2 cellular contexts compared by ENCODE assay signal in the genomic region with DNA sequence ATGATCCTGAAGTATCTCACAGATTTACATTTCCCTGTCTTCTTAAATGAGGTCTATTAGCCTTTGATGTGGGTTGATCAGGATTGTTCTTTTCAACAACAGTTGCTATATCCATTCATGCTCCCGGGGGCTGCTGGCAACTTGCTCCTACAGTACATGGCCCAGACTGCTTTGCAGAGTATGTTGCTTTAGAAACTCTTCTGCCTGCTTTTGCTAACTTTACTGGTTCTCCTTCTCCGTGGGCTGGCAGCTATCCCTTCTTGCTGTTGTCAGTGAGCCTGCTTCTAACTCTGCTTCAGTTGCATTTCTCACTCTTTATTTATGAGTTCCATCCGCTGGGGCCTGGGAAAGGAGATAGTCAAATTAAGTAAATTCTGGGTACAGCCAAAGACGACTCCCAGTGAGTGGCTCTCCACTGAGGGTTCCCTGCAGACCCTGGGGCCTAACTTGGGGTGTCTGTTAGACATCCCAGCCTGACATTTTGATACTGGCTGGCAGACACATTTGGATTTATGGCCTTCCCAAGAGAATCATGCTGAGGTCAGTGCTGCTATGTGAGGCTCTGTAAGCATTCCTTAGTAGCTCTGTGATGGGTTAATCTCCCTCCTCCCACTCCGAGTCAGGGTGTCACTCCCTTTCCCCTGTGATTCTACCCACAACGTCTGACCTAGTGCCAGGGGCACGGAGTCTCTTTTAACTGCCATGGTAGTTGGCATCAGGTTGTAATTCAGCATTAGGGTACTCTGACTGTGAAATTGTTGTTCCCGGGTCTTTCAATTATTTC.
TF ChIP-seq lines count a peak whose summit lies in the region.

No MANE protein-coding gene starts in this region.

TF ChIP-seq in HCT116, 20 proteins besides CTCF, POLR2A, EP300 and RAD21 (continued from another document):
- no peak for TF ChIP-seq ZNF274 (IDR thresholded peaks at IDR 0.05; ENCODE audit: low read depth, low read length)
- TF ChIP-seq POLR2AphosphoS5 (IDR thresholded peaks at IDR 0.05; ENCODE audit: low read depth, low read length), result no peak
- TF ChIP-seq, protein P1, sequence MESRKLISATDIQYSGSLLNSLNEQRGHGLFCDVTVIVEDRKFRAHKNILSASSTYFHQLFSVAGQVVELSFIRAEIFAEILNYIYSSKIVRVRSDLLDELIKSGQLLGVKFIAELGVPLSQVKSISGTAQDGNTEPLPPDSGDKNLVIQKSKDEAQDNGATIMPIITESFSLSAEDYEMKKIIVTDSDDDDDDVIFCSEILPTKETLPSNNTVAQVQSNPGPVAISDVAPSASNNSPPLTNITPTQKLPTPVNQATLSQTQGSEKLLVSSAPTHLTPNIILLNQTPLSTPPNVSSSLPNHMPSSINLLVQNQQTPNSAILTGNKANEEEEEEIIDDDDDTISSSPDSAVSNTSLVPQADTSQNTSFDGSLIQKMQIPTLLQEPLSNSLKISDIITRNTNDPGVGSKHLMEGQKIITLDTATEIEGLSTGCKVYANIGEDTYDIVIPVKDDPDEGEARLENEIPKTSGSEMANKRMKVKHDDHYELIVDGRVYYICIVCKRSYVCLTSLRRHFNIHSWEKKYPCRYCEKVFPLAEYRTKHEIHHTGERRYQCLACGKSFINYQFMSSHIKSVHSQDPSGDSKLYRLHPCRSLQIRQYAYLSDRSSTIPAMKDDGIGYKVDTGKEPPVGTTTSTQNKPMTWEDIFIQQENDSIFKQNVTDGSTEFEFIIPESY (IDR thresholded peaks at IDR 0.05; ENCODE audit: extremely low read depth, insufficient replicate concordance, low read length), result no peak
- TF ChIP-seq, protein P2, sequence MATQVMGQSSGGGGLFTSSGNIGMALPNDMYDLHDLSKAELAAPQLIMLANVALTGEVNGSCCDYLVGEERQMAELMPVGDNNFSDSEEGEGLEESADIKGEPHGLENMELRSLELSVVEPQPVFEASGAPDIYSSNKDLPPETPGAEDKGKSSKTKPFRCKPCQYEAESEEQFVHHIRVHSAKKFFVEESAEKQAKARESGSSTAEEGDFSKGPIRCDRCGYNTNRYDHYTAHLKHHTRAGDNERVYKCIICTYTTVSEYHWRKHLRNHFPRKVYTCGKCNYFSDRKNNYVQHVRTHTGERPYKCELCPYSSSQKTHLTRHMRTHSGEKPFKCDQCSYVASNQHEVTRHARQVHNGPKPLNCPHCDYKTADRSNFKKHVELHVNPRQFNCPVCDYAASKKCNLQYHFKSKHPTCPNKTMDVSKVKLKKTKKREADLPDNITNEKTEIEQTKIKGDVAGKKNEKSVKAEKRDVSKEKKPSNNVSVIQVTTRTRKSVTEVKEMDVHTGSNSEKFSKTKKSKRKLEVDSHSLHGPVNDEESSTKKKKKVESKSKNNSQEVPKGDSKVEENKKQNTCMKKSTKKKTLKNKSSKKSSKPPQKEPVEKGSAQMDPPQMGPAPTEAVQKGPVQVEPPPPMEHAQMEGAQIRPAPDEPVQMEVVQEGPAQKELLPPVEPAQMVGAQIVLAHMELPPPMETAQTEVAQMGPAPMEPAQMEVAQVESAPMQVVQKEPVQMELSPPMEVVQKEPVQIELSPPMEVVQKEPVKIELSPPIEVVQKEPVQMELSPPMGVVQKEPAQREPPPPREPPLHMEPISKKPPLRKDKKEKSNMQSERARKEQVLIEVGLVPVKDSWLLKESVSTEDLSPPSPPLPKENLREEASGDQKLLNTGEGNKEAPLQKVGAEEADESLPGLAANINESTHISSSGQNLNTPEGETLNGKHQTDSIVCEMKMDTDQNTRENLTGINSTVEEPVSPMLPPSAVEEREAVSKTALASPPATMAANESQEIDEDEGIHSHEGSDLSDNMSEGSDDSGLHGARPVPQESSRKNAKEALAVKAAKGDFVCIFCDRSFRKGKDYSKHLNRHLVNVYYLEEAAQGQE (IDR thresholded peaks at IDR 0.05; ENCODE audit: low read depth), result no peak
- peak; percentile 74 for TF ChIP-seq TCF7L2 (IDR thresholded peaks at IDR 0.05; ENCODE audit: borderline replicate concordance, extremely low read depth, insufficient read depth, insufficient read length)

TF ChIP-seq in K562, 482 proteins besides CTCF, POLR2A, EP300 and RAD21 (continued from another document):
- TF ChIP-seq, protein P3, sequence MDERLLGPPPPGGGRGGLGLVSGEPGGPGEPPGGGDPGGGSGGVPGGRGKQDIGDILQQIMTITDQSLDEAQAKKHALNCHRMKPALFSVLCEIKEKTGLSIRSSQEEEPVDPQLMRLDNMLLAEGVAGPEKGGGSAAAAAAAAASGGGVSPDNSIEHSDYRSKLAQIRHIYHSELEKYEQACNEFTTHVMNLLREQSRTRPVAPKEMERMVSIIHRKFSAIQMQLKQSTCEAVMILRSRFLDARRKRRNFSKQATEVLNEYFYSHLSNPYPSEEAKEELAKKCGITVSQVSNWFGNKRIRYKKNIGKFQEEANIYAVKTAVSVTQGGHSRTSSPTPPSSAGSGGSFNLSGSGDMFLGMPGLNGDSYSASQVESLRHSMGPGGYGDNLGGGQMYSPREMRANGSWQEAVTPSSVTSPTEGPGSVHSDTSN (CRISPR knock-in tag; IDR thresholded peaks at IDR 0.05; ENCODE audit: low read depth), result no peak
- TF ChIP-seq, protein P3 (tag; conservative IDR thresholded peaks at IDR 0.05; ENCODE audit: low read depth), result peak; percentile 57
- no peak for TF ChIP-seq ZNF57 (CRISPR knock-in tag; IDR thresholded peaks at IDR 0.05)
- no peak for TF ChIP-seq ARNT (IDR thresholded peaks at IDR 0.05)
- no peak for TF ChIP-seq KDM5B (IDR thresholded peaks at IDR 0.05; ENCODE audit: insufficient replicate concordance, low read depth, low read length)
- no peak for TF ChIP-seq TCFL5 (CRISPR knock-in tag; conservative IDR thresholded peaks at IDR 0.05)
- TF ChIP-seq ZNF583 (CRISPR knock-in tag; IDR thresholded peaks at IDR 0.05), result no peak
- TF ChIP-seq MEIS2 (IDR thresholded peaks at IDR 0.05; ENCODE audit: partially characterized antibody), result peak; percentile 73
- no peak for TF ChIP-seq CAMTA2 (CRISPR knock-in tag; conservative IDR thresholded peaks at IDR 0.05)
- TF ChIP-seq, protein P4, sequence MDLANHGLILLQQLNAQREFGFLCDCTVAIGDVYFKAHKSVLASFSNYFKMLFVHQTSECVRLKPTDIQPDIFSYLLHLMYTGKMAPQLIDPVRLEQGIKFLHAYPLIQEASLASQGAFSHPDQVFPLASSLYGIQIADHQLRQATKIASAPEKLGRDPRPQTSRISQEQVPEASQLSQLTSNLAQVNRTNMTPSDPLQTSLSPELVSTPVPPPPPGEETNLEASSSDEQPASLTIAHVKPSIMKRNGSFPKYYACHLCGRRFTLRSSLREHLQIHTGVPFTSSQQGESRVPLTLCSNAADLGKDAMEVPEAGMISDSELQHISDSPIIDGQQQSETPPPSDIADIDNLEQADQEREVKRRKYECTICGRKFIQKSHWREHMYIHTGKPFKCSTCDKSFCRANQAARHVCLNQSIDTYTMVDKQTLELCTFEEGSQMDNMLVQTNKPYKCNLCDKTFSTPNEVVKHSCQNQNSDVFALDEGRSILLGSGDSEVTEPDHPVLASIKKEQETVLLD (IDR thresholded peaks at IDR 0.05), result no peak
- TF ChIP-seq CBX3 (IDR thresholded peaks at IDR 0.05; ENCODE audit: borderline replicate concordance in 1 of 2, low read length in 2 of 2), result no peak
TF ChIP-seq in K562: peak in this region for 4.
